In the genomic region with DNA sequence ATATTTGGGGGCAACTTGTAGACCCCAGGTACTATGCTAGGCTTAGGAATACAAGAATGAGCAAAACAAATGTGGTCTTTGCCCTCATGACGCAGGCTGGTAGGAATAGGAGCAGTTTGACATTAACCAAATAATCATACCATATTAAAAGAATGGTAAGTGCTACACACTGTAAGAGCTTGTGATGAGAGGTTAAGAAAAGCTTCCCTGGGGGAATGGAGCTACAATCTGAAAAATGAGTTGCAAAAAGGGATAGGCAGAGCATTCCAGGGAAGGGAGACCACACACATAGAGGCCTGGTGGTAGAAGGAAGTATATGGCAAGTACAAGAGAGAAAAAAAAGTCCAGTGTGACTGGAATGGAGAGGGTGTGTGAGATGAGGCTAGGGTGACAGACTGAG, we compare ENCODE assay signal across 23 cellular contexts. TPM values are rescaled to one million over a fixed set of nuclear protein-coding genes. Genes with fewer than 3 reads are reported as not detected.
DNase-seq lines count a peak whose midpoint lies in the region; ATAC-seq, FAIRE-seq and TF ChIP-seq lines count a peak whose summit lies in the region.
"Had no signal": no experiment of that assay in that cellular context is flagged by ENCODE, and none has a peak within 500 bp of the region (broad histone marks: within the 10 kb centered on the region; RNA-seq: fewer than 3 reads in every experiment).

No MANE protein-coding gene starts in this region.

- H2BK120ac ChIP-seq in IMR-90 (ENCODE audit: low read depth, low read length) (no peak overlapping the region; the same call in 1 of the 2 replicates), H1 (replicated peaks; ENCODE audit: low read depth, low read length) (no peak overlapping the region)

- no peak overlapping the region for H2AK9ac ChIP-seq in IMR-90 (replicated peaks; ENCODE audit: low read depth, low read length, poor library complexity)

- H3K36me3 ChIP-seq in IMR-90 (ENCODE audit: control insufficient read depth, insufficient read depth, low read length) (peaks cover 14% of the 10 kb centered on the region), H1 (ENCODE audit: control insufficient read depth in 2 of 4, insufficient read depth in 4 of 4, low read length in 3 of 4) (peaks cover 0 to 7% (median 3%) of the 10 kb centered on the region in 4 experiments; a peak in 2 of 8 replicates)

- peaks cover 38% of the 10 kb centered on the region for H3K4me1 Mint-ChIP-seq in activated T-cell treated with anti-CD3 and anti-CD28 coated beads, Interleukin-2, amount 50 U/mL, for 24 hours (ENCODE audit: low read depth)
- peaks cover 11% of the 10 kb centered on the region for H3K4me1 Mint-ChIP-seq in nephron
- H3K4me1 Mint-ChIP-seq: neural crest cell had no signal

- H2AFZ ChIP-seq in IMR-90 (replicated peaks; ENCODE audit: low read length, poor library complexity) (no peak overlapping the region), H1 (ENCODE audit: low read length) (no peak overlapping the region)

- 0 out of 2 replicates have a peak, but pooled peaks have one; percentile 8 for ATAC-seq in IMR-90 (ENCODE audit: low read depth)
- ATAC-seq: activated T-cell treated with anti-CD3 and anti-CD28 coated beads, Interleukin-2, amount 50 U/mL, for 72 hours; effector memory CD8-positive, alpha-beta T cell; heart right ventricle; T-cell had no signal

- H3K9ac ChIP-seq in IMR-90 (ENCODE audit: low read depth, low read length): no peak overlapping the region
- no peak overlapping the region for H3K9ac ChIP-seq in H1 (replicated peaks in 1 of 4; ENCODE audit: extremely low read depth in 1 of 4, low read depth in 3 of 4, low read length in 3 of 4)
- H3K9ac ChIP-seq: BLaER1 had no signal

- TF ChIP-seq POLR2A in IMR-90 (IDR thresholded peaks at IDR 0.05; ENCODE audit: low read depth, low read length) (no peak), H1 (IDR thresholded peaks at IDR 0.05; ENCODE audit: control extremely low read depth in 1 of 2, low read depth in 2 of 2, low read length in 2 of 2) (no peak)

- H2AK5ac ChIP-seq in IMR-90 (ENCODE audit: low read depth, low read length): peak overlapping the region; percentile 56; the same call in 1 of the 2 replicates
- H2AK5ac ChIP-seq in H1 (ENCODE audit: low read depth, low read length): no peak overlapping the region

- H3K9me3 ChIP-seq in IMR-90 (ENCODE audit: control insufficient read depth, insufficient read depth, low read length) (no peaks in the 10 kb centered on the region), H1 (ENCODE audit: insufficient read depth in 2 of 2, low read depth in 1 of 2, low read length in 1 of 2) (0 out of 4 replicates have a peak, but pooled peaks cover 0 to 3% of the 10 kb centered on the region in 2 experiments)

- H3K27ac Mint-ChIP-seq in activated T-cell treated with anti-CD3 and anti-CD28 coated beads, Interleukin-2, amount 50 U/mL, for 24 hours: peak overlapping the region; percentile 45
- H3K27ac Mint-ChIP-seq in nephron: peak overlapping the region; percentile 39 to 69 (median 62)
- H3K27ac Mint-ChIP-seq: activated CD4-positive, alpha-beta memory T cell treated with anti-CD3 and anti-CD28 coated beads, Interleukin-2, amount 10 ng/mL, durations not matched to agents 7 days and 5 days; activated T-cell treated with anti-CD3 and anti-CD28 coated beads, Interleukin-2, amount 50 U/mL, for 72 hours had no signal

- no peak overlapping the region; the same call in 1 of the 2 replicates for H2BK20ac ChIP-seq in IMR-90 (ENCODE audit: low read depth, low read length)
- no peak overlapping the region for H2BK20ac ChIP-seq in H1 (ENCODE audit: low read length)

- CTCF ChIA-PET in IMR-90 (lab: Yijun Ruan, JAX): no interaction called here
- CTCF ChIA-PET in H1 (lab: Charles Lee; ENCODE audit: partially characterized antibody): interaction anchor here (0.6 to 1.8 kb wide), 5 partner anchors 11 to 324 kb away, joined by 3 to 8 read pairs (median 3); no protein-coding TSS in a partner anchor

- WGBS in IMR-90 (ENCODE audit: extremely low coverage in 2 of 2, insufficient read length in 1 of 2), 2 experiments: no CpG with 5 or more reads among the region's 1 CpG
- WGBS in H1 (ENCODE audit: extremely low coverage in 1 of 2, insufficient coverage in 1 of 2, insufficient read length in 1 of 2, insufficient replicate concordance in 2 of 2, low coverage in 1 of 2, low lambda C conversion rate in 2 of 2, missing lambda C conversion rate in 1 of 2), 2 experiments: 88% methylated on average over 1 of the region's 1 CpG; no CpG with 5 or more reads in 1 of the 2 experiments

- H3K4me2 ChIP-seq in IMR-90 (ENCODE audit: low read depth, low read length) (no peak overlapping the region), H1 (ENCODE audit: insufficient read depth in 1 of 2, low read depth in 2 of 2, low read length in 2 of 2) (no peak overlapping the region)
- H3K4me2 ChIP-seq: BLaER1 had no signal

- H3K56ac ChIP-seq in IMR-90 (ENCODE audit: extremely low read depth, insufficient read depth, low read length) (no peak overlapping the region), H1 (replicated peaks; ENCODE audit: insufficient read length, low read depth, low read length) (no peak overlapping the region)

- no peaks in the 10 kb centered on the region for H3K79me2 ChIP-seq in H1 (ENCODE audit: control insufficient read depth in 1 of 2, insufficient read depth in 2 of 2, low read length in 2 of 2)

- H3K79me1 ChIP-seq in IMR-90 (ENCODE audit: low read depth in 1 of 2, low read length in 2 of 2): peaks cover 53 to 73% of the 10 kb centered on the region in 2 experiments
- no peaks in the 10 kb centered on the region for H3K79me1 ChIP-seq in H1 (ENCODE audit: low read depth, low read length)

- in situ Hi-C loops in IMR-90 (cut with MboI; ENCODE audit: low sequenced_read_pairs): no loop called here

- BruUV-seq in IMR-90 (replicated peaks; lab: Mats Ljungman, UMichigan): no TSS peak

- H2BK5ac ChIP-seq in IMR-90 (ENCODE audit: low read depth, low read length, poor library complexity, severe bottlenecking): peak overlapping the region; percentile 24
- H2BK5ac ChIP-seq in H1 (ENCODE audit: low read depth, low read length): no peak overlapping the region

- H3K18ac ChIP-seq in IMR-90 (ENCODE audit: low read depth, low read length) (no peak overlapping the region; the same call in 1 of the 2 replicates), H1 (ENCODE audit: extremely low read depth, low read length) (no peak overlapping the region)

- H4K20me1 ChIP-seq in IMR-90 (ENCODE audit: insufficient read depth, low read length) (peaks cover 4% of the 10 kb centered on the region; the same call in 1 of the 2 replicates), H1 (replicated peaks in 1 of 2; ENCODE audit: control insufficient read depth in 1 of 2, insufficient read depth in 2 of 2, low read length in 2 of 2) (no peaks in the 10 kb centered on the region)

- H3K23ac ChIP-seq in IMR-90 (ENCODE audit: low read depth, low read length) (peak overlapping the region; percentile 18; the same call in 1 of the 2 replicates), H1 (ENCODE audit: insufficient read length) (no peak overlapping the region)

- H3K27me3 ChIP-seq in IMR-90 (ENCODE audit: control insufficient read depth, insufficient read depth, low read length) (no peaks in the 10 kb centered on the region), H1 (replicated peaks in 1 of 4; ENCODE audit: control insufficient read depth in 3 of 4, extremely low read depth in 1 of 4, insufficient read depth in 3 of 4, low read length in 3 of 4) (no peaks in the 10 kb centered on the region)
- H3K27me3 ChIP-seq: BLaER1, heart right ventricle had no signal

- H3K4me3 ChIP-seq in IMR-90 (ENCODE audit: insufficient read depth, low read depth, low read length) (no peak overlapping the region), H1 (ENCODE audit: extremely low read depth in 1 of 4, insufficient read depth in 2 of 4, low read depth in 3 of 4, low read length in 4 of 4) (no peak overlapping the region)
- H3K4me3 ChIP-seq: BLaER1, heart right ventricle had no signal

- H4K91ac ChIP-seq in IMR-90 (ENCODE audit: insufficient read depth, low read depth, low read length) (no peak overlapping the region), H1 (replicated peaks; ENCODE audit: insufficient read length, low read length) (no peak overlapping the region)

- H3K27me3 Mint-ChIP-seq in activated T-cell treated with anti-CD3 and anti-CD28 coated beads, Interleukin-2, amount 50 U/mL, for 24 hours: no peaks in the 10 kb centered on the region
- no peaks in the 10 kb centered on the region for H3K27me3 Mint-ChIP-seq in nephron (ENCODE audit: low read depth)
- H3K27me3 Mint-ChIP-seq: activated CD4-positive, alpha-beta memory T cell treated with anti-CD3 and anti-CD28 coated beads, Interleukin-2, amount 10 ng/mL, durations not matched to agents 7 days and 5 days; central memory CD8-positive, alpha-beta T cell; effector memory CD8-positive, alpha-beta T cell; T-cell had no signal

- no peaks in the 10 kb centered on the region for H3K9me3 Mint-ChIP-seq in activated T-cell treated with anti-CD3 and anti-CD28 coated beads, Interleukin-2, amount 50 U/mL, for 24 hours
- H3K9me3 Mint-ChIP-seq in nephron: no peaks in the 10 kb centered on the region
- H3K9me3 Mint-ChIP-seq: activated CD4-positive, alpha-beta memory T cell treated with anti-CD3 and anti-CD28 coated beads, Interleukin-2, amount 10 ng/mL, durations not matched to agents 7 days and 5 days; activated T-cell treated with anti-CD3 and anti-CD28 coated beads, Interleukin-2, amount 50 U/mL, for 72 hours; central memory CD8-positive, alpha-beta T cell; effector memory CD8-positive, alpha-beta T cell; neural crest cell; T-cell had no signal

- H3K4me1 ChIP-seq in IMR-90 (ENCODE audit: control insufficient read depth, insufficient read depth, low read length) (peaks cover 16% of the 10 kb centered on the region), H1 (replicated peaks in 1 of 4; ENCODE audit: control insufficient read depth in 3 of 4, insufficient read depth in 4 of 4, low read length in 3 of 4) (peaks cover 0 to 6% (median 5%) of the 10 kb centered on the region in 4 experiments; a peak in 5 of 7 replicates)

- H3K36me3 Mint-ChIP-seq in activated T-cell treated with anti-CD3 and anti-CD28 coated beads, Interleukin-2, amount 50 U/mL, for 24 hours (ENCODE audit: low read depth): peaks cover 84% of the 10 kb centered on the region
- peaks cover 58% of the 10 kb centered on the region for H3K36me3 Mint-ChIP-seq in nephron (ENCODE audit: low read depth)

- H3K27ac ChIP-seq in IMR-90 (ENCODE audit: insufficient read depth, low read length) (peak overlapping the region; percentile 36; the same call in 1 of the 2 replicates), H1 (ENCODE audit: low read depth, low read length) (no peak overlapping the region)
- H3K27ac ChIP-seq: BLaER1, heart right ventricle, RWPE1, WERI-Rb-1 had no signal

- dilution Hi-C loops in IMR-90 (cut with HindIII; ENCODE audit: low sequenced_read_pairs, unreplicated experiment): no loop called here

- POLR2A ChIA-PET in IMR-90 (lab: Charles Lee; ENCODE audit: unreplicated experiment) (no interaction called here), H1 (lab: Charles Lee; ENCODE audit: partially characterized antibody) (no interaction called here)

- intact Hi-C loops in IMR-90 (cut with micrococcal nuclease): no loop called here

- H4K5ac ChIP-seq in IMR-90 (ENCODE audit: low read depth, low read length) (no peak overlapping the region), H1 (ENCODE audit: insufficient read length, low read depth, low read length) (no peak overlapping the region)

- H3K4me3 Mint-ChIP-seq in activated T-cell treated with anti-CD3 and anti-CD28 coated beads, Interleukin-2, amount 50 U/mL, for 24 hours: no peak overlapping the region
- no peak overlapping the region for H3K4me3 Mint-ChIP-seq in nephron
- H3K4me3 Mint-ChIP-seq: activated CD4-positive, alpha-beta memory T cell treated with anti-CD3 and anti-CD28 coated beads, Interleukin-2, amount 10 ng/mL, durations not matched to agents 7 days and 5 days; activated T-cell treated with anti-CD3 and anti-CD28 coated beads, Interleukin-2, amount 50 U/mL, for 72 hours; central memory CD8-positive, alpha-beta T cell; effector memory CD8-positive, alpha-beta T cell; neural crest cell; T-cell had no signal

- peaks cover 16% of the 10 kb centered on the region for H3K9me1 ChIP-seq in IMR-90 (ENCODE audit: insufficient read depth, low read length)

- no peaks in the 10 kb centered on the region for H3K23me2 ChIP-seq in H1 (ENCODE audit: low read depth, low read length)

- DNase-seq in activated T-cell treated with anti-CD3 and anti-CD28 coated beads, Interleukin-2, amount 50 U/mL, for 24 hours: no peak
- DNase-seq in activated T-cell treated with anti-CD3 and anti-CD28 coated beads for 4 hours (no peak), IMR-90 (no peak), H1 (ENCODE audit: low read depth in 1 of 2, low spot score in 2 of 2) (no peak), NCI-H2029 (lab: John Stamatoyannopoulos, UW) (no peak), cerebellar nuclear complex (lab: John Stamatoyannopoulos, UW) (no peak), NCI-H446 (lab: John Stamatoyannopoulos, UW) (no peak)
- DNase-seq: activated CD4-positive, alpha-beta memory T cell treated with anti-CD3 and anti-CD28 coated beads, Interleukin-2, amount 10 ng/mL, durations not matched to agents 7 days and 5 days; activated T-cell treated with anti-CD3 and anti-CD28 coated beads, Interleukin-2, amount 50 U/mL, for 72 hours; amygdala; DMS79 treated with DMSO at 0.1 percent for 48 hours; effector memory CD8-positive, alpha-beta T cell; GOT3; heart right ventricle; NCI-H1930; NCI-H510A; T-cell; WERI-Rb-1 had no signal

- TF ChIP-seq RAD21 in IMR-90 (IDR thresholded peaks at IDR 0.05; ENCODE audit: low read length) (no peak), H1 (IDR thresholded peaks at IDR 0.05 in 1 of 2, conservative IDR thresholded peaks at IDR 0.05 in 1 of 2; ENCODE audit: low read depth in 2 of 2, low read length in 2 of 2) (no peak)

- H2BK12ac ChIP-seq in H1 (ENCODE audit: low read depth, low read length): no peak overlapping the region

- H3K14ac ChIP-seq in IMR-90 (replicated peaks; ENCODE audit: low read depth, low read length) (peak overlapping the region; percentile 63; the same call in 1 of the 2 replicates), H1 (ENCODE audit: insufficient read length) (peak overlapping the region; percentile 45)

- H2BK15ac ChIP-seq in IMR-90 (ENCODE audit: low read depth, low read length): no peak overlapping the region
- H2BK15ac ChIP-seq in H1 (ENCODE audit: low read length): no peak overlapping the region

- peak overlapping the region; percentile 15; the same call in 1 of the 2 replicates for H3K4ac ChIP-seq in IMR-90 (ENCODE audit: low read depth, low read length)
- no peak overlapping the region for H3K4ac ChIP-seq in H1 (replicated peaks; ENCODE audit: insufficient read length, low read depth, low read length)

- TF ChIP-seq CTCF in IMR-90 (conservative IDR thresholded peaks at IDR 0.05; ENCODE audit: low read depth, low read length) (no peak), H1 (IDR thresholded peaks at IDR 0.05; ENCODE audit: control extremely low read depth in 1 of 3, insufficient read depth in 1 of 3, low read depth in 1 of 3, low read length in 3 of 3) (no peak), nephron (IDR thresholded peaks at IDR 0.05; ENCODE audit: unreplicated experiment in 3 of 3) (no peak)

- H4K8ac ChIP-seq in IMR-90 (ENCODE audit: low read depth in 2 of 2, low read length in 2 of 2) (no peak overlapping the region), H1 (ENCODE audit: extremely low read depth, insufficient read depth, low read length) (no peak overlapping the region)

- TF ChIP-seq EP300 in H1 (IDR thresholded peaks at IDR 0.05; ENCODE audit: borderline replicate concordance in 1 of 2, low read depth in 2 of 2, low read length in 2 of 2): no peak

- no peak for FAIRE-seq in H1 (lab: Jason Lieb, UNC)

RNA-seq across cellular contexts. Expression of gene TMOD3, which starts 37.3 kb away (rescaled TPM):
- total RNA-seq in IMR-90 (2012; rRNA removed): 22.0 and 51.1 TPM in 2 replicates
- polyA plus RNA-seq in IMR-90 (2012; rRNA removed) (7.4 and 10.7 TPM in 2 replicates), H1 (2011; rRNA removed) (3.0 and 3.9 TPM in 2 replicates)
- polyA plus RNA-seq in IMR-90 (2012; cell fraction: cytosol; rRNA removed): 2.5 and 4.7 TPM in 2 replicates
- polyA plus RNA-seq in IMR-90 (2012; cell fraction: nucleus; rRNA removed; ENCODE audit: low replicate concordance): 2.7 and 5.9 TPM in 2 replicates
- total RNA-seq in H1 (2021; fragmentation: NEBNext Ultra II Directional; extraction: Animal tissue kit (Norgen Biotek cat#: 25700)): 29.0 and 30.3 TPM in 2 replicates
- 5.1 TPM for polyA plus RNA-seq in H1 (2011; cell fraction: cytosol; rRNA removed)
- 1.8 TPM for polyA plus RNA-seq in H1 (2011; cell fraction: nucleus; rRNA removed)
- polyA plus RNA-seq in H1 (2012, experiment 1 of 2): 6.7 to 12.5 TPM (median 8.3 TPM) in 4 replicates
- 0.85 TPM for polyA plus RNA-seq in H1 (2012, experiment 2 of 2)
- 12.1 TPM for polyA plus RNA-seq in H1 (2013, experiment 1 of 2)
- polyA plus RNA-seq in H1 (2013, experiment 2 of 2): 12.4 TPM
- polyA minus RNA-seq in H1 (2011; rRNA and poly(A)+ RNA removed): 6.4 and 7.0 TPM in 2 replicates
- polyA minus RNA-seq in H1 (2011; cell fraction: cytosol; rRNA and poly(A)+ RNA removed): 6.5 TPM
- 11.9 TPM for polyA minus RNA-seq in H1 (2011; cell fraction: nucleus; rRNA and poly(A)+ RNA removed)
